Comparison of ENCODE assay signal across 9 cellular contexts in the genomic region with DNA sequence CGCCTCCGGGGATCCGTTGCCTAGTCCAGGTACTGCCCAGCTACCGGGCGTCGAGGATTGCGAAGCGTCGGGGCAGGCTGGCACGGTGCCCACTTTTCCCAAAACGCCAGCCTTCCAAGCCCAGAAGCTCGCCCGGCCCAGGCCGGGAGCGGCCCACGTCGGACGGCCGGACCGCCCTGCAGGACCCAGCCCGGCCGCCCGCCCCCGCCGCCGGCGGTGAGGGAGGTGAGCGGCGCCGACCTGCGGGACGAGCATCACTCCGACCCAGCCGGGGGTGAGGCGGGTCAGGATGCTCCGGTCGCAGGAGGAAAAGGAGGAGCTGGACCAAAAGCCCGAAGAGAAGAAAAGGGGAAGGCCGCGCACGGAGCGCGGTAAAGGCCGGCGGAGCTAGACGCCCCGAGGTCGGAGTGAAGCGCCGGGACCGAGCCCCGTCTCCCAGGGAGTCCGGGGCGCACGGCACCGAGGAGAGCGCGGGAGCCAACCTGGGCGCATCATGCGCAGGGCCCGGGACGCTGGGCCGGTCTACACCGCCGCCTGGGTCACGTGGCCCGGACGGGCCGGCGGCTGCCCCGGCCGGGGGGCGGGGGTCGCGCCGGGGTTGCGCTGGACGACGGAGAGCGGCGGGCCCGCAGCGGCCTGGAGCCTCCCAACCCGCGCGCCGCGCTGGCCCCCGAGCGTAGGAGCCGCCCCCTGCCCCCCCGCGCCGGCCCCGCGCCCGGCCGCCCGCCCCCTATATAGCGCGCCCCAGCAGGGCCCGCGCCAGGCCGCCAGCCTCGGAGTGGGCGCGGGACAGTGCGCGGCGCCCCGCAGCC. TPM values are rescaled to one million over a fixed set of nuclear protein-coding genes. Genes with fewer than 3 reads are reported as not detected.
DNase-seq lines count a peak whose midpoint lies in the region; ATAC-seq and TF ChIP-seq lines count a peak whose summit lies in the region.
"Had no signal": no experiment of that assay in that cellular context is flagged by ENCODE, and none has a peak within 500 bp of the region (broad histone marks: within the 10 kb centered on the region; RNA-seq: fewer than 3 reads in every experiment).

Gene AQP5, plus strand, starts transcription at position 762 of the 812 bp plus-strand sequence. CDS start 146 bp downstream, outside the sequence.

- H3K27me3 ChIP-seq in GM23338 (ENCODE audit: insufficient read depth) (peaks cover 66% of the 10 kb centered on the region), iPS DF 6.9 (ENCODE audit: control insufficient read depth, insufficient read depth, low read length) (peaks cover 14% of the 10 kb centered on the region)

- peak within 1 kb of the TSS; percentile 89 for H3K4me2 ChIP-seq in GM23338

- peaks cover 24% of the 10 kb centered on the region for H3K4me1 Mint-ChIP-seq in GM23338
- peaks cover 6% of the 10 kb centered on the region for H3K4me1 Mint-ChIP-seq in activated CD8-positive, alpha-beta T cell treated with anti-CD3 and anti-CD28 coated beads for 36 hours (ENCODE audit: low read depth)

- H3K4me3 Mint-ChIP-seq in GM23338 = peak within 1 kb of the TSS; percentile 67
- peak within 1 kb of the TSS; percentile 19 for H3K4me3 Mint-ChIP-seq in activated CD8-positive, alpha-beta T cell treated with anti-CD3 and anti-CD28 coated beads for 36 hours

- H3K27ac ChIP-seq in GM23338 (ENCODE audit: low read depth) (no peak within 1 kb of the TSS), iPS DF 6.9 (ENCODE audit: low read length) (no peak within 1 kb of the TSS)

- no peaks in the 10 kb centered on the region for H4K20me1 ChIP-seq in GM23338 (replicated peaks; ENCODE audit: insufficient read depth)

- ATAC-seq in GM23338 = peak; percentile 59
- peak; percentile 25 for ATAC-seq in activated CD8-positive, alpha-beta T cell treated with anti-CD3 and anti-CD28 coated beads for 36 hours

- intact Hi-C loops in activated CD8-positive, alpha-beta T cell treated with anti-CD3 and anti-CD28 coated beads for 36 hours (cut with micrococcal nuclease) = no loop called here

- peaks cover 42% of the 10 kb centered on the region for H3K27me3 Mint-ChIP-seq in GM23338 (ENCODE audit: insufficient read depth, low read depth, poor library complexity)
- peaks cover 62% of the 10 kb centered on the region for H3K27me3 Mint-ChIP-seq in activated CD8-positive, alpha-beta T cell treated with anti-CD3 and anti-CD28 coated beads for 36 hours

- no peaks in the 10 kb centered on the region for H3K9me3 ChIP-seq in iPS DF 6.9 (ENCODE audit: control insufficient read depth, insufficient read depth, low read length)

- H2AFZ ChIP-seq in GM23338 = peak within 1 kb of the TSS; percentile 95

- no CpG with 5 or more reads among the region's 111 CpGs for WGBS in iPS DF 6.9 (ENCODE audit: insufficient coverage, insufficient read length)

- H3K4me3 ChIP-seq in GM23338 = peak within 1 kb of the TSS; percentile 64
- peak within 1 kb of the TSS; percentile 17; the same call in 1 of the 2 replicates for H3K4me3 ChIP-seq in iPS DF 6.9 (ENCODE audit: low read length)
- peak within 1 kb of the TSS; percentile 25 for H3K4me3 ChIP-seq in skeletal muscle cell (ENCODE audit: low read depth, low read length)

- peaks cover 5% of the 10 kb centered on the region; the same call in 1 of the 3 replicates for H3K36me3 Mint-ChIP-seq in GM23338 (ENCODE audit: low read depth)
- no peaks in the 10 kb centered on the region for H3K36me3 Mint-ChIP-seq in activated CD8-positive, alpha-beta T cell treated with anti-CD3 and anti-CD28 coated beads for 36 hours (ENCODE audit: low read depth)

- CTCF ChIA-PET in activated CD8-positive, alpha-beta T cell treated with anti-CD3 and anti-CD28 coated beads for 36 hours (lab: Charles Lee) = interaction anchor here (0.9 to 9.6 kb wide), 2 partner anchors 14 to 110 kb away, joined by 3 to 128 read pairs; partner anchors contain the start of gene AQP2

- H3K27ac Mint-ChIP-seq in GM23338 = no peak within 1 kb of the TSS
- H3K27ac Mint-ChIP-seq in activated CD8-positive, alpha-beta T cell treated with anti-CD3 and anti-CD28 coated beads for 36 hours = no peak within 1 kb of the TSS

- H3K36me3 ChIP-seq in GM23338 (ENCODE audit: insufficient read depth) (no peaks in the 10 kb centered on the region; the same call in 1 of the 2 replicates), iPS DF 6.9 (ENCODE audit: control insufficient read depth, insufficient read depth, low read length) (no peaks in the 10 kb centered on the region)

- H3K9me3 Mint-ChIP-seq in GM23338 = peaks cover 6% of the 10 kb centered on the region; the same call in 2 of the 3 replicates
- H3K9me3 Mint-ChIP-seq in activated CD8-positive, alpha-beta T cell treated with anti-CD3 and anti-CD28 coated beads for 36 hours = no peaks in the 10 kb centered on the region

- H3F3A ChIP-seq in GM23338 (replicated peaks; ENCODE audit: low read depth) = no peaks in the 10 kb centered on the region

- H3K4me1 ChIP-seq in GM23338 (ENCODE audit: insufficient read depth) = peaks cover 21% of the 10 kb centered on the region
- peaks cover 6% of the 10 kb centered on the region for H3K4me1 ChIP-seq in iPS DF 6.9 (ENCODE audit: control insufficient read depth, insufficient read depth, low read length)

- DNase-seq in GM23338 (ENCODE audit: low spot score) (peak; percentile 64), iPS DF 6.9 (ENCODE audit: low read depth, low spot score) (no peak), skeletal muscle cell (ENCODE audit: low read depth) (no peak), NCI-H2107 (lab: John Stamatoyannopoulos, UW) (no peak), cerebellar nuclear complex (lab: John Stamatoyannopoulos, UW) (no peak), HuH-7.5 (ENCODE audit: low spot score) (no peak)
- no peak for DNase-seq in activated CD8-positive, alpha-beta T cell treated with anti-CD3 and anti-CD28 coated beads for 36 hours
- DNase-seq: stimulated activated CD8-positive, alpha-beta memory T cell treated with anti-CD3 and anti-CD28 coated beads, Interleukin-4, amount 100 ng/mL, for 48 hours had no signal

- H3K79me2 ChIP-seq in GM23338 (replicated peaks; ENCODE audit: insufficient read depth) = no peaks in the 10 kb centered on the region

- TF ChIP-seq CTCF in GM23338 (conservative IDR thresholded peaks at IDR 0.05; ENCODE audit: low read depth in 2 of 2) = no peak
- TF ChIP-seq CTCF in activated CD8-positive, alpha-beta T cell treated with anti-CD3 and anti-CD28 coated beads for 36 hours (IDR thresholded peaks at IDR 0.05) = no peak

- POLR2A ChIA-PET in activated CD8-positive, alpha-beta T cell treated with anti-CD3 and anti-CD28 coated beads for 36 hours (lab: Charles Lee) = no interaction called here

- H3K9me2 ChIP-seq in GM23338 (ENCODE audit: insufficient read depth) = no peaks in the 10 kb centered on the region

TF ChIP-seq in GM23338, 12 proteins besides CTCF, POLR2A, EP300 and RAD21:
- TF ChIP-seq EZH2 (IDR thresholded peaks at IDR 0.05; ENCODE audit: low read depth, unreplicated experiment) (peak; percentile 59), ZNF114 (CRISPR knock-in tag; IDR thresholded peaks at IDR 0.05) (no peak)

RNA-seq across cellular contexts. Expression of gene AQP5, which starts in this region (rescaled TPM):
- 2.2 and 2.7 TPM in 2 replicates for total RNA-seq in GM23338 (2014; rRNA removed; shearing (Covaris generic))
- 1.1 and 1.3 TPM in 2 replicates for polyA plus RNA-seq in GM23338 (2016; fragmentation: Nextera tagmentation; extraction: Ambion mirVana)
- total RNA-seq in activated CD8-positive, alpha-beta T cell treated with anti-CD3 and anti-CD28 coated beads for 36 hours = not detected
- total RNA-seq: liver had no signal
- polyA plus RNA-seq: liver had no signal

Comparison
In these comparisons a context has a peak if more than half of its experiments do, and no peak if none do; other contexts are left out.
1. Peak in ATAC-seq in activated CD8-positive, alpha-beta T cell treated with anti-CD3 and anti-CD28 coated beads for 36 hours; RNA of the gene not detected or under 1 TPM.